In the genomic region with DNA sequence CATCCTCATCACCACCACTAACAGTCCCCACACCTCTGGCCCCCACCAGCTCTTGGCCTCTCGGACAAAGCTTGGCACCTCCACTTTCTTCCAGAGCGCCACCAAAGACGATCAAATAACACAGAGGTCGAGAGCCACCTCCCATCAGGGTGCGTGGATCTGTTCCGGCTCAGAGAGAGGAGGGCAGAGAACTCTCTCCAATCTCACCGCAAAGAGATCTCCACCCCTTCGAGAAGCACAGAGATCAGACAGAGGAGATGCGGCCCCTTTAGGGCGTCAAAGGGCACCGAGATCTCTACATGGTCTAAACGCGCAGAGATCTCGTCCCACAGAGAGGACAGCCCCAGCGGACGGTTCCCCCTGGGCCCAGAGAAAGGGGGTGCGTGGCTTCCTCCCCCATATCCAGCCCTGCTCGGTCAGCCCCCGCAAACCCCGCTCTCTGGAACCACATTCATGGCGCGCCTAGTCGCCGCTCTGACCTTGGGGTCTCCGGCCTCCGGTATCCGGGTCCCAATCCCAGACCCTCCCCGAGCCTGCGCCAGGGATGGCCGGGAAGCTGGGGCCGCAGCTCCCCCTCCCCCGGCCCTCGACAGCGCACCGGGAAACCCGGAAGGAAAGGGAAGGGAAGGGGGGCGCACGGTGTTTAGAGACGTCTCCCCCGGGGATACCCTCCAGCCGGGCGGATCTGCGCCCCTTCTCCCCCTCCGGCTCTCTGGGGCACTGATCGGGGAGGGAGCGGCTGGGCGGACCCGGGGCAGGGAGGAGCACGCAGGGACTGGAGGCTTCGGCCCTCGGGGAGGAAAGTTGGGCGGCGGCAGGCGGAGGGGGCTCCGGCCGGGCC, we compare ENCODE assay signal across 8 cellular contexts. TPM values are rescaled to one million over a fixed set of nuclear protein-coding genes. Genes with fewer than 3 reads are reported as not detected.
A peak's percentile ranks its signal among the peaks of the same experiment; 100 is the strongest.
DNase-seq lines count a peak whose midpoint lies in the region; ATAC-seq and TF ChIP-seq lines count a peak whose summit lies in the region.

No MANE protein-coding gene starts in this region.

- DNase-seq in Calu3, result no peak
- DNase-seq in endothelial cell (ENCODE audit: low spot score), result no peak
- DNase-seq in osteoblast (ENCODE audit: insufficient read length, low spot score, missing footprints), result peak; percentile 77
- no peak for DNase-seq in GM20000 (ENCODE audit: low spot score)
- DNase-seq in stimulated activated CD4-positive, alpha-beta T cell treated with anti-CD3 and anti-CD28 coated beads, Interleukin-1b, Interleukin-23, amount 100 ng/mL, for 48 hours, result no peak
- DNase-seq in CD4-positive, alpha-beta T cell, result no peak
- no peak for DNase-seq in NCI-H187 (lab: John Stamatoyannopoulos, UW)

- no peak overlapping the region for H3K27ac Mint-ChIP-seq in Calu3 (ENCODE audit: unreplicated experiment)
- H3K27ac Mint-ChIP-seq in IgD-negative memory B cell, result no peak overlapping the region
- no peak overlapping the region for H3K27ac Mint-ChIP-seq in endothelial cell (ENCODE audit: unreplicated experiment)
- no peak overlapping the region for H3K27ac Mint-ChIP-seq in CD4-positive, alpha-beta T cell

- no peak for ATAC-seq in CD4-positive, alpha-beta T cell (ENCODE audit: poor library complexity)

- CTCF ChIA-PET in Calu3 (lab: Charles Lee), result no interaction called here
- CTCF ChIA-PET in CD4-positive, alpha-beta T cell (lab: Charles Lee), result no interaction called here

- H3K9me3 ChIP-seq in osteoblast (ENCODE audit: low read depth, low read length), result no peaks in the 10 kb centered on the region
- H3K9me3 ChIP-seq in CD4-positive, alpha-beta T cell (ENCODE audit: control insufficient read depth, low read length), result no peaks in the 10 kb centered on the region

- no peak overlapping the region for H3K27ac ChIP-seq in osteoblast (ENCODE audit: low read depth, low read length)
- no peak overlapping the region for H3K27ac ChIP-seq in CD4-positive, alpha-beta T cell (ENCODE audit: low read depth, low read length)

- H3K4me1 Mint-ChIP-seq in Calu3 (ENCODE audit: low read depth, unreplicated experiment), result no peaks in the 10 kb centered on the region
- H3K4me1 Mint-ChIP-seq in IgD-negative memory B cell, result peaks cover 0 to 8% (median 5%) of the 10 kb centered on the region in 3 donors
- H3K4me1 Mint-ChIP-seq in endothelial cell (ENCODE audit: unreplicated experiment), result no peaks in the 10 kb centered on the region
- peaks cover 5% of the 10 kb centered on the region for H3K4me1 Mint-ChIP-seq in CD4-positive, alpha-beta T cell (ENCODE audit: low read depth)

- peak overlapping the region; percentile 33 for H3K4me3 ChIP-seq in osteoblast (ENCODE audit: insufficient read depth, low read length)

- no TSS peak for BruUV-seq in Calu3 (replicated peaks; lab: Mats Ljungman, UMichigan)

- H3K36me3 ChIP-seq in osteoblast (ENCODE audit: insufficient read depth, low read length), result no peaks in the 10 kb centered on the region

- H3K4me1 ChIP-seq in osteoblast (ENCODE audit: insufficient read depth, low read length), result no peaks in the 10 kb centered on the region

- H2AFZ ChIP-seq in osteoblast (ENCODE audit: low read length), result no peak overlapping the region

- no peaks in the 10 kb centered on the region for H3K9me3 Mint-ChIP-seq in Calu3 (ENCODE audit: low read depth, unreplicated experiment)
- H3K9me3 Mint-ChIP-seq in IgD-negative memory B cell, result peaks cover 2 to 8% (median 5%) of the 10 kb centered on the region in 3 donors
- no peaks in the 10 kb centered on the region for H3K9me3 Mint-ChIP-seq in endothelial cell (ENCODE audit: unreplicated experiment)
- H3K9me3 Mint-ChIP-seq in CD4-positive, alpha-beta T cell, result no peaks in the 10 kb centered on the region

- TF ChIP-seq CTCF in Calu3 (IDR thresholded peaks at IDR 0.05; ENCODE audit: unreplicated experiment) (no peak), endothelial cell (IDR thresholded peaks at IDR 0.05; ENCODE audit: unreplicated experiment) (no peak), osteoblast (IDR thresholded peaks at IDR 0.05; ENCODE audit: extremely low read depth, low read depth, low read length) (no peak), GM20000 (IDR thresholded peaks at IDR 0.05; ENCODE audit: extremely low read depth, missing control alignments) (no peak)
- no peak for TF ChIP-seq CTCF in CD4-positive, alpha-beta T cell (IDR thresholded peaks at IDR 0.05)

- H3K27me3 ChIP-seq in osteoblast (ENCODE audit: insufficient read depth, low read length), result peaks cover 57% of the 10 kb centered on the region
- peaks cover 31% of the 10 kb centered on the region for H3K27me3 ChIP-seq in CD4-positive, alpha-beta T cell (ENCODE audit: control insufficient read depth, insufficient read depth, low read length)

- no peaks in the 10 kb centered on the region for H3K79me2 ChIP-seq in osteoblast (ENCODE audit: insufficient read depth, low read length)

- no peaks in the 10 kb centered on the region for H4K20me1 ChIP-seq in osteoblast (ENCODE audit: insufficient read depth, low read length)

- H3K36me3 Mint-ChIP-seq in Calu3 (ENCODE audit: insufficient read depth, unreplicated experiment), result no peaks in the 10 kb centered on the region
- H3K36me3 Mint-ChIP-seq in IgD-negative memory B cell, result peaks cover 2% of the 10 kb centered on the region
- H3K36me3 Mint-ChIP-seq in endothelial cell (ENCODE audit: low read depth, unreplicated experiment), result no peaks in the 10 kb centered on the region
- H3K36me3 Mint-ChIP-seq in CD4-positive, alpha-beta T cell (ENCODE audit: low read depth), result no peaks in the 10 kb centered on the region

- POLR2A ChIA-PET in CD4-positive, alpha-beta T cell (lab: Charles Lee), result no interaction called here

- peaks cover 23% of the 10 kb centered on the region for H3K27me3 Mint-ChIP-seq in Calu3 (ENCODE audit: unreplicated experiment)
- H3K27me3 Mint-ChIP-seq in IgD-negative memory B cell, result peaks cover 15% of the 10 kb centered on the region
- peaks cover 7% of the 10 kb centered on the region for H3K27me3 Mint-ChIP-seq in endothelial cell (ENCODE audit: unreplicated experiment)
- H3K27me3 Mint-ChIP-seq in CD4-positive, alpha-beta T cell, result peaks cover 14% of the 10 kb centered on the region

- intact Hi-C loops in Calu3 (cut with micrococcal nuclease; ENCODE audit: unreplicated experiment), result no loop called here
- intact Hi-C loops in CD4-positive, alpha-beta T cell (cut with DNase I, micrococcal nuclease), result loop anchor here in 1 of 2 experiments (5.0 kb wide), 1 partner anchor 792 kb away; no protein-coding TSS in a partner anchor

- H3K4me3 Mint-ChIP-seq in Calu3 (ENCODE audit: low read depth, unreplicated experiment), result peak overlapping the region; percentile 24
- H3K4me3 Mint-ChIP-seq in IgD-negative memory B cell, result peak overlapping the region in 3 of 4 donors; percentile 49 to 84 (median 72)
- H3K4me3 Mint-ChIP-seq in endothelial cell (ENCODE audit: unreplicated experiment), result peak overlapping the region; percentile 85
- H3K4me3 Mint-ChIP-seq in CD4-positive, alpha-beta T cell, result no peak overlapping the region

- H3K4me2 ChIP-seq in osteoblast (ENCODE audit: insufficient read depth, low read length), result peak overlapping the region; percentile 58

RNA-seq across cellular contexts. Expression of a gene that starts 0.6 kb away (rescaled TPM):
- 0.42 and 0.61 TPM in 2 replicates for total RNA-seq in Calu3 (2022)
- polyA plus RNA-seq in IgD-negative memory B cell, result not detected
- total RNA-seq in endothelial cell (ENCODE audit: unreplicated experiment), result 1.4 TPM
- total RNA-seq in osteoblast, result under 0.01 TPM in 1 of 2 replicates, not detected in the other
- total RNA-seq in CD4-positive, alpha-beta T cell, result under 1 TPM in 1 of 2 experiments, not detected in 1; 0.11 TPM
